ENCODE assay signal across 8 cellular contexts in the genomic region with DNA sequence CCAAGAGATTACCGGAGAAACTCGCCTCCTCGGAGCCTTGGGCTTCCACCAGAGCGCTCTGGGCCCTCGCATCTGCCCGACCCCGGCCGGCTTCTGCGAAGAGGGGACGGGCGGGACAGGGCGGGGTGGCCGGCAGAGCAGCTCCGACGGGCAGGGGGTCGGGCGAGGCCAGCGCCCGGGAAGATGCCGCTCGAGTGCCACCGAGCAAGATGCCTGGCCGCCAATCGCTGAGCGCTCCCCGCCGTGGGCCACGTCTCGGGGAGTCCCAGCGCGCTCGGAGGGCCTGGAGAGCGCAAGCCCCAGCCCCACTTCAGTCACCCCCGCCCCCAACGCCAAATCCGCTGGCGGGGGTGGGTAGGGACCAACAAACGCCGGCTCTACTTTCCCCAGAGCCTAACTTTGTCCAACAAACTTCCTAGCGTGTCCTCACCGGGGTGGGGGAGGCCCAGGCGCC. TPM values are rescaled to one million over a fixed set of nuclear protein-coding genes. Genes with fewer than 3 reads are reported as not detected.
DNase-seq lines count a peak whose midpoint lies in the region; ATAC-seq and TF ChIP-seq lines count a peak whose summit lies in the region.

No MANE protein-coding gene starts in this region.

- H3K79me2 ChIP-seq in mesendoderm (ENCODE audit: control insufficient read depth, insufficient read depth, low read length), result peaks cover 49% of the 10 kb centered on the region

- DNase-seq in GM06990 (ENCODE audit: extremely low read depth, insufficient read length) (peak; percentile 58), M059J (ENCODE audit: low read depth) (peak; percentile 49), colonic mucosa (no peak), mesendoderm (no peak), AML-193 (lab: John Stamatoyannopoulos, UW) (no peak), COR-L47 (lab: John Stamatoyannopoulos, UW) (no peak)

- WGBS in mesendoderm (ENCODE audit: extremely low coverage, insufficient coverage, low lambda C conversion rate), result no CpG with 5 or more reads among the region's 42 CpGs
- WGBS in urinary bladder, result under 1% methylated on average over 42 of the region's 42 CpGs

- H2BK15ac ChIP-seq in mesendoderm (replicated peaks; ENCODE audit: low read depth), result peak overlapping the region; percentile 19

- H3K27me3 ChIP-seq in GM06990 (replicated peaks; ENCODE audit: control insufficient read depth, insufficient read depth, low read length), result no peaks in the 10 kb centered on the region; the same call in 1 of the 2 replicates
- H3K27me3 ChIP-seq in colonic mucosa, result no peaks in the 10 kb centered on the region
- H3K27me3 ChIP-seq in mesendoderm (ENCODE audit: insufficient read depth, low read length, poor library complexity), result no peaks in the 10 kb centered on the region

- H3K23ac ChIP-seq in mesendoderm (ENCODE audit: low read length), result no peak overlapping the region

- H3K4ac ChIP-seq in mesendoderm (ENCODE audit: low read depth, low read length), result peak overlapping the region; percentile 100

- peaks cover 12% of the 10 kb centered on the region for H3K79me1 ChIP-seq in mesendoderm (ENCODE audit: low read length)

- H2BK120ac ChIP-seq in mesendoderm (ENCODE audit: low read depth, low read length), result peak overlapping the region; percentile 85

- peak overlapping the region; percentile 12 for H3K4me2 ChIP-seq in mesendoderm (ENCODE audit: low read length)

- no peaks in the 10 kb centered on the region for H3K9me3 ChIP-seq in colonic mucosa

- H2AK5ac ChIP-seq in mesendoderm (ENCODE audit: low read length), result no peak overlapping the region

- intact Hi-C loops in colonic mucosa (cut with DNase I), result no loop called here

- H3K9ac ChIP-seq in colonic mucosa (ENCODE audit: low read depth in 2 of 2, low read length in 2 of 2), result peak overlapping the region; percentile 48
- peak overlapping the region; percentile 77 for H3K9ac ChIP-seq in mesendoderm (ENCODE audit: low read length)

- no peak overlapping the region for H4K8ac ChIP-seq in mesendoderm (ENCODE audit: low read depth, low read length)

- peak overlapping the region; percentile 66 for H2BK5ac ChIP-seq in mesendoderm (ENCODE audit: low read length)

- ATAC-seq in GM21619 (IDR thresholded peaks at IDR 0.05; ENCODE audit: unreplicated experiment), result peak; percentile 23

- TF ChIP-seq CTCF in GM06990 (IDR thresholded peaks at IDR 0.05; ENCODE audit: insufficient read depth, low read length, poor library complexity, severe bottlenecking) (no peak), colonic mucosa (IDR thresholded peaks at IDR 0.05) (no peak)

- H4K5ac ChIP-seq in mesendoderm (ENCODE audit: low read length), result no peak overlapping the region

- H3K18ac ChIP-seq in mesendoderm (ENCODE audit: low read length), result peak overlapping the region; percentile 100

- H3K56ac ChIP-seq in mesendoderm (ENCODE audit: low read length), result peak overlapping the region; percentile 84

- H3K36me3 ChIP-seq in GM06990 (ENCODE audit: control insufficient read depth, insufficient read depth, low read length) (no peaks in the 10 kb centered on the region), colonic mucosa (no peaks in the 10 kb centered on the region), mesendoderm (ENCODE audit: control insufficient read depth, insufficient read depth, low read length) (peaks cover 2% of the 10 kb centered on the region), urinary bladder (ENCODE audit: insufficient read depth) (no peaks in the 10 kb centered on the region)

- H3K4me3 ChIP-seq in GM06990 (replicated peaks; ENCODE audit: low read depth, low read length), result peak overlapping the region; percentile 56
- H3K4me3 ChIP-seq in colonic mucosa, result peak overlapping the region; percentile 81
- H3K4me3 ChIP-seq in mesendoderm (ENCODE audit: low read length), result peak overlapping the region; percentile 87
- peak overlapping the region; percentile 88 for H3K4me3 ChIP-seq in urinary bladder (ENCODE audit: low read depth, low read length)

- H3K27ac ChIP-seq in colonic mucosa (peak overlapping the region; percentile 60), mesendoderm (ENCODE audit: low read depth, low read length) (peak overlapping the region; percentile 96), urinary bladder (ENCODE audit: low read depth) (peak overlapping the region; percentile 91)

- no peaks in the 10 kb centered on the region for H3K4me1 ChIP-seq in colonic mucosa
- H3K4me1 ChIP-seq in mesendoderm (ENCODE audit: control insufficient read depth, low read depth, low read length), result peaks cover 16% of the 10 kb centered on the region
- H3K4me1 ChIP-seq in urinary bladder (ENCODE audit: insufficient read depth), result peaks cover 4% of the 10 kb centered on the region

RNA-seq across cellular contexts. Expression of gene BCAR3, which starts 0.5 kb away (rescaled TPM):
- 52.4 and 72.2 TPM in 2 replicates for total RNA-seq in M059J (2014; rRNA removed; shearing (Covaris generic))
- total RNA-seq in colonic mucosa, result 10 to 100 TPM; 45.2 to 47.7 TPM
- 23.5 TPM for polyA plus RNA-seq in mesendoderm (2013, experiment 1 of 2)
- polyA plus RNA-seq in mesendoderm (2013, experiment 2 of 2), result 23.0 TPM
- total RNA-seq in urinary bladder, result 14.5 TPM
- 14.5 TPM for polyA plus RNA-seq in urinary bladder

Comparison
In these comparisons a context has a peak if more than half of its experiments do, and no peak if none do; other contexts are left out.
1. DNase-seq: peak in GM06990 (single experiment) and M059J (single experiment); none in colonic mucosa (single experiment), mesendoderm (single experiment), AML-193 (0 of 2) and COR-L47 (single experiment).
2. Peak in every context shown above with its lines, with median percentiles within 50 percentile points of each other: H3K4me3 ChIP-seq and H3K27ac ChIP-seq.